In the genomic region with DNA sequence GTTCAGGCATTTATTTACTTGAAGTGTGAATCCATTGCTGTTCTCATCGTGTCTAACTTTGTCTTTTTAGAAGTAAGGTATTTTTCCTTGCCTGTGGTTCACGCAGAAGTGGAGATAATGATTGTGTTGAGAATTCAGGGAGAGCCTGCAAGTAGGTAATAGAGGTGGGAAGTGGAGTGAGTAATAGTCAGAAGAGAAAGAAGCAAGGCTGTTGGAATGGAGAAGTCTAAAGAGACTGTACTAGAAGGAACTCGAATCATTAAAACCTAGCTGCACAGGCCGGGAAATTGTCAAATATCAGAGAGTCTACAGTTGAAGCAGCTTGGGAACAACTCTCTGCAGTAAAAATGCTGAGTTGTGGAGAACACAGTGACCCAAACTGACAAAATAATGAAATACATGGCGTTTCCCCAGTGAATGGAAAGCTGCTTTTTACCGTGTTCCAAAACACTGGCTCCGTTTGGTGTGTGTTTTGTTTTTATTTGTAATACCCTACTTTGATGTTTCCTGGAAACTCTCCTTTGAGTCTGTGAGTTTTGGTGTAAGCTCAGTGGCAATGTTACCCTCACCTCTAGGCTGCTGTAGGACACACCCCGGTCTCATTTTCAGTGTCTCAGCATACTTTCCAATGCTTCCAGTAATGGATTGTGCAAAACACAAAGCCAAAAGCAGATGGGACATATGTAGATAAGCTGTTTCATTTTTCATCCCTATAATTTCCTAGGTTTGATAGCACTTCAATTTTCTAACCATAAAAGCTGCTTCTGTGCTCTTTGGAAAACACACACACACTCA, we compare ENCODE assay signal across 19 cellular contexts.
A peak's percentile ranks its signal among the peaks of the same experiment; 100 is the strongest.
DNase-seq lines count a peak whose midpoint lies in the region; ATAC-seq and TF ChIP-seq lines count a peak whose summit lies in the region.
"Had no signal": no experiment of that assay in that cellular context is flagged by ENCODE, and none has a peak within 500 bp of the region (broad histone marks: within the 10 kb centered on the region; RNA-seq: fewer than 3 reads in every experiment).

No MANE protein-coding gene starts in this region.

- H3K4me3 Mint-ChIP-seq in immature natural killer cell = no peak overlapping the region
- H3K4me3 Mint-ChIP-seq: CD8-positive, alpha-beta memory T cell; HFFc6; T-helper 1 cell treated with Interleukin-12 subunit alpha and Interleukin-12 subunit beta and Interleukin-4 antibody, amounts not matched to agents 30 μg/mL and 1 μg/mL, for 36 hours had no signal

- H3K27ac ChIP-seq in fibroblast of lung (ENCODE audit: insufficient read depth, low read length) (peak overlapping the region; percentile 42), mesodermal cell (ENCODE audit: low read depth, low read length, severe bottlenecking) (peak overlapping the region; percentile 3), uterus (peak overlapping the region; percentile 63 to 77), ovary (peak overlapping the region in 1 of 2 donors; percentile 47)
- H3K27ac ChIP-seq: body of pancreas had no signal

- H4K20me1 ChIP-seq in fibroblast of lung (ENCODE audit: control insufficient read depth, extremely low read depth, insufficient read depth, low read length) = no peaks in the 10 kb centered on the region

- no peak overlapping the region for H3K9ac ChIP-seq in fibroblast of lung (ENCODE audit: insufficient read depth, low read length)

- no peak for TF ChIP-seq EP300 in ovary (IDR thresholded peaks at IDR 0.05)

- peaks cover 4 to 20% (median 5%) of the 10 kb centered on the region in 3 donors for H3K36me3 Mint-ChIP-seq in immature natural killer cell

- H3K27me3 Mint-ChIP-seq in immature natural killer cell (ENCODE audit: low read depth in 3 of 3) = peaks cover 0 to 1% (median 0%) of the 10 kb centered on the region in 3 donors
- H3K27me3 Mint-ChIP-seq: CD8-positive, alpha-beta memory T cell; progenitor cell of endocrine pancreas had no signal

- H3K9me3 ChIP-seq in fibroblast of lung (ENCODE audit: control insufficient read depth, insufficient read depth, low read depth, low read length) (no peaks in the 10 kb centered on the region), mesodermal cell (ENCODE audit: control insufficient read depth, low read length) (no peaks in the 10 kb centered on the region), uterus (no peaks in the 10 kb centered on the region), ovary (no peaks in the 10 kb centered on the region)
- H3K9me3 ChIP-seq: body of pancreas, MG63 had no signal

- no peaks in the 10 kb centered on the region for H3K9me3 Mint-ChIP-seq in immature natural killer cell
- H3K9me3 Mint-ChIP-seq: CD8-positive, alpha-beta memory T cell; HFFc6; T-helper 1 cell treated with Interleukin-12 subunit alpha and Interleukin-12 subunit beta and Interleukin-4 antibody, amounts not matched to agents 30 μg/mL and 1 μg/mL, for 36 hours had no signal

- H3K4me1 Mint-ChIP-seq in immature natural killer cell = no peaks in the 10 kb centered on the region
- H3K4me1 Mint-ChIP-seq: CD8-positive, alpha-beta memory T cell had no signal

- peak overlapping the region; percentile 55 for H3K4me2 ChIP-seq in fibroblast of lung (ENCODE audit: extremely low read depth, insufficient read depth, low read length)

- no peaks in the 10 kb centered on the region for H3K79me2 ChIP-seq in fibroblast of lung (ENCODE audit: control insufficient read depth, insufficient read depth, low read length)

- H3K4me1 ChIP-seq in fibroblast of lung (ENCODE audit: control insufficient read depth, extremely low read depth, insufficient read depth, low read length) (peaks cover 14% of the 10 kb centered on the region), mesodermal cell (ENCODE audit: control insufficient read depth, insufficient read depth, low read length, poor library complexity, severe bottlenecking) (peaks cover 38% of the 10 kb centered on the region), uterus (peaks cover 12 to 21% of the 10 kb centered on the region in 2 donors), ovary (ENCODE audit: insufficient read depth) (peaks cover 23% of the 10 kb centered on the region)
- H3K4me1 ChIP-seq: body of pancreas had no signal

- peak; percentile 18 for ATAC-seq in Right ventricle myocardium superior (ENCODE audit: poor library complexity)
- ATAC-seq: body of pancreas had no signal

- no peak for DNase-seq in Right ventricle myocardium superior
- DNase-seq in cardiac septum (ENCODE audit: low spot score) = no peak
- peak; percentile 41 to 46 for DNase-seq in fibroblast of lung (ENCODE audit: low read depth in 2 of 2)
- DNase-seq in uterus = no peak
- no peak for DNase-seq in activated CD8-positive, alpha-beta memory T cell treated with anti-CD3 and anti-CD28 coated beads, Interleukin-2, amount 50 U/mL, for 48 hours
- DNase-seq in immature natural killer cell = no peak
- no peak for DNase-seq in ovary
- DNase-seq: activated CD4-positive, CD25-positive, alpha-beta regulatory T cell; activated gamma-delta T cell treated with Interleukin-2 at 50 U/mL for 16 hours; body of pancreas; CD8-positive, alpha-beta memory T cell; dorsolateral prefrontal cortex; NCI-H2029 treated with DMSO at 0.1 percent for 48 hours; stimulated activated CD4-positive, alpha-beta T cell treated with anti-CD3 and anti-CD28 coated beads, Interleukin-1b, Interleukin-23, amount 100 ng/mL, for 48 hours had no signal

- WGBS in mesodermal cell (ENCODE audit: insufficient coverage in 2 of 2), 2 experiments = 69 to 77% methylated on average over 5 to 8 of the region's 8 CpGs
- 12 to 15% (median 15%) methylated on average over 8 of the region's 8 CpGs for WGBS in ovary, 3 donors

- H3K4me3 ChIP-seq in fibroblast of lung (replicated peaks in 1 of 4; ENCODE audit: control extremely low read depth in 1 of 4, insufficient read depth in 1 of 4, low read depth in 3 of 4, low read length in 4 of 4) = no peak overlapping the region
- no peak overlapping the region for H3K4me3 ChIP-seq in mesodermal cell (ENCODE audit: extremely low read depth, insufficient read depth, low read length, poor library complexity, severe bottlenecking)
- no peak overlapping the region for H3K4me3 ChIP-seq in uterus
- H3K4me3 ChIP-seq in ovary = no peak overlapping the region
- H3K4me3 ChIP-seq: body of pancreas, dorsolateral prefrontal cortex, MG63 had no signal

- intact Hi-C loops in Right ventricle myocardium superior (cut with DNase I) (loop anchor here (10.0 kb wide), 1 partner anchor 249 kb away; the partner anchor contains the start of gene SOCS2), cardiac septum (cut with DNase I) (no loop called here), uterus (cut with DNase I; ENCODE audit: low total_unique reads) (no loop called here), ovary (cut with DNase I) (no loop called here)

- TF ChIP-seq CTCF in fibroblast of lung (conservative IDR thresholded peaks at IDR 0.05 in 1 of 2, IDR thresholded peaks at IDR 0.05 in 1 of 2; ENCODE audit: low read depth in 1 of 2, low read length in 2 of 2) = no peak
- no peak for TF ChIP-seq CTCF in uterus (IDR thresholded peaks at IDR 0.05)
- TF ChIP-seq CTCF in ovary (IDR thresholded peaks at IDR 0.05) = no peak

- no peak for TF ChIP-seq POLR2A in uterus (IDR thresholded peaks at IDR 0.05)
- no peak for TF ChIP-seq POLR2A in ovary (IDR thresholded peaks at IDR 0.05)

- no peak overlapping the region for H3K27ac Mint-ChIP-seq in immature natural killer cell
- H3K27ac Mint-ChIP-seq: CD8-positive, alpha-beta memory T cell; HFFc6; progenitor cell of endocrine pancreas; T-helper 1 cell treated with Interleukin-12 subunit alpha and Interleukin-12 subunit beta and Interleukin-4 antibody, amounts not matched to agents 30 μg/mL and 1 μg/mL, for 36 hours had no signal

- H2AFZ ChIP-seq in fibroblast of lung (ENCODE audit: low read length) = peak overlapping the region; percentile 5

- H3K36me3 ChIP-seq in fibroblast of lung (ENCODE audit: control insufficient read depth, insufficient read depth, low read length) = no peaks in the 10 kb centered on the region
- H3K36me3 ChIP-seq in mesodermal cell (ENCODE audit: control insufficient read depth, insufficient read depth, low read length) = no peaks in the 10 kb centered on the region
- no peaks in the 10 kb centered on the region for H3K36me3 ChIP-seq in uterus
- H3K36me3 ChIP-seq in ovary = no peaks in the 10 kb centered on the region
- H3K36me3 ChIP-seq: MG63 had no signal

- no peaks in the 10 kb centered on the region for H3K27me3 ChIP-seq in fibroblast of lung (ENCODE audit: control insufficient read depth, insufficient read depth, low read length)
- H3K27me3 ChIP-seq in uterus = no peaks in the 10 kb centered on the region
- H3K27me3 ChIP-seq in ovary = no peaks in the 10 kb centered on the region
- H3K27me3 ChIP-seq: body of pancreas, dorsolateral prefrontal cortex, MG63 had no signal

Comparison
In these comparisons a context has a peak if more than half of its experiments do, and no peak if none do; other contexts are left out.
1. DNase-seq: peak in fibroblast of lung (2 of 2); none in Right ventricle myocardium superior (single experiment), cardiac septum (single experiment), uterus (0 of 2), activated CD8-positive, alpha-beta memory T cell treated with anti-CD3 and anti-CD28 coated beads, Interleukin-2, amount 50 U/mL, for 48 hours (single experiment), immature natural killer cell (0 of 3) and ovary (0 of 5).